Comparison of ENCODE assay signal across 24 cellular contexts in genomic region chr15:89542369-89542768, GRCh38. TPM values are rescaled to one million over a fixed set of nuclear protein-coding genes. Genes with fewer than 3 reads are reported as not detected.
A peak's percentile ranks its signal among the peaks of the same experiment; 100 is the strongest.
DNase-seq lines count a peak whose midpoint lies in the region; ATAC-seq, FAIRE-seq and TF ChIP-seq lines count a peak whose summit lies in the region.
"Had no signal": no experiment of that assay in that cellular context is flagged by ENCODE, and none has a peak within 500 bp of the region (broad histone marks: within the 10 kb centered on the region; RNA-seq: fewer than 3 reads in every experiment).

No MANE protein-coding gene starts in this region.

- H3K9me3 ChIP-seq in K562 (replicated peaks; ENCODE audit: control insufficient read depth, insufficient read depth, low read depth, low read length) (peaks cover 4% of the 10 kb centered on the region; the same call in 1 of the 2 replicates), esophagus (ENCODE audit: control insufficient read depth in 2 of 2, insufficient read depth in 1 of 2, low read depth in 1 of 2, low read length in 1 of 2) (no peaks in the 10 kb centered on the region)
- H3K9me3 ChIP-seq: BE2C had no signal

- no peaks in the 10 kb centered on the region for H3K4me1 Mint-ChIP-seq in effector memory CD8-positive, alpha-beta T cell (ENCODE audit: low read depth in 2 of 2)
- H3K4me1 Mint-ChIP-seq: CD4-positive, CD25-positive, alpha-beta regulatory T cell; CD8-positive, alpha-beta memory T cell had no signal

- H3K9me3 Mint-ChIP-seq in effector memory CD8-positive, alpha-beta T cell = peaks cover 2 to 9% of the 10 kb centered on the region in 2 donors

- H3K27me3 Mint-ChIP-seq in effector memory CD8-positive, alpha-beta T cell = peaks cover 36 to 53% of the 10 kb centered on the region in 2 donors

- DNase-seq in K562 (ENCODE audit: extremely low read depth in 1 of 4, low spot score in 3 of 4) (no peak), iris pigment epithelial cell (ENCODE audit: low read depth) (peak; percentile 7), NK-92 (lab: John Stamatoyannopoulos, UW; ENCODE audit: unreplicated experiment) (no peak)
- DNase-seq in effector memory CD8-positive, alpha-beta T cell = no peak
- DNase-seq: ACHN; BE2C; C1 segment of cervical spinal cord; CD4-positive, CD25-positive, alpha-beta regulatory T cell; CD8-positive, alpha-beta memory T cell; COR-L47; DMS 273 treated with DMSO at 0.1 percent for 48 hours; DMS53; DND-41; EL; GM23248 had no signal

- no peak for FAIRE-seq in K562 (lab: Jason Lieb, UNC)
- FAIRE-seq: A204.1, GM12878, GM19239 had no signal

- no peaks in the 10 kb centered on the region for H3K36me3 ChIP-seq in K562 (ENCODE audit: control insufficient read depth, insufficient read depth, low read length)
- H3K36me3 ChIP-seq in esophagus (ENCODE audit: control insufficient read depth in 2 of 2, insufficient read depth in 2 of 2, low read length in 1 of 2) = no peaks in the 10 kb centered on the region
- H3K36me3 ChIP-seq: BE2C, HAP-1 had no signal

- BruUV-seq in K562 (replicated peaks; lab: Mats Ljungman, UMichigan) = no TSS peak

- TF ChIP-seq RAD21 in K562 (CRISPR knock-in tag; conservative IDR thresholded peaks at IDR 0.05 in 1 of 2, IDR thresholded peaks at IDR 0.05 in 1 of 2) = no peak

- no peaks in the 10 kb centered on the region for H3K36me3 Mint-ChIP-seq in effector memory CD8-positive, alpha-beta T cell (ENCODE audit: insufficient read depth)

- H3K27me3 ChIP-seq in K562 (ENCODE audit: control insufficient read depth in 2 of 2, insufficient read depth in 2 of 2, low read length in 2 of 2) (peaks cover 8 to 12% of the 10 kb centered on the region in 2 experiments; a peak in 4 of 5 replicates), esophagus (ENCODE audit: control insufficient read depth in 1 of 2, insufficient read depth in 2 of 2, low read length in 2 of 2) (no peaks in the 10 kb centered on the region)
- H3K27me3 ChIP-seq: BE2C had no signal

- ATAC-seq in K562 (no peak), HG03469 (IDR thresholded peaks at IDR 0.05; ENCODE audit: unreplicated experiment) (no peak)
- ATAC-seq in effector memory CD8-positive, alpha-beta T cell (replicated peaks) = no peak
- ATAC-seq: GM12878 had no signal

- no peak overlapping the region for H3K9ac ChIP-seq in K562 (ENCODE audit: insufficient read depth in 1 of 2, low read depth in 2 of 2, low read length in 2 of 2)
- H3K9ac ChIP-seq: GM23248 had no signal

- H2AFZ ChIP-seq in K562 (ENCODE audit: low read depth, low read length) = no peak overlapping the region
- H2AFZ ChIP-seq: GM23248 had no signal

- no peaks in the 10 kb centered on the region for H3K79me2 ChIP-seq in K562 (ENCODE audit: control insufficient read depth, insufficient read depth, low read length)

- H3K4me3 Mint-ChIP-seq in effector memory CD8-positive, alpha-beta T cell = no peak overlapping the region
- H3K4me3 Mint-ChIP-seq: CD4-positive, CD25-positive, alpha-beta regulatory T cell; CD8-positive, alpha-beta memory T cell had no signal

- CTCF ChIA-PET in K562 (lab: Yijun Ruan, JAX; ENCODE audit: low intra/inter-chr PET ratio) = no interaction called here

- H3K4me2 ChIP-seq in K562 (ENCODE audit: insufficient read depth, low read length) = no peak overlapping the region

- H3K4me3 ChIP-seq in K562 = no peak overlapping the region
- H3K4me3 ChIP-seq in esophagus (ENCODE audit: low read depth in 1 of 2, low read length in 2 of 2) = no peak overlapping the region
- H3K4me3 ChIP-seq: GM12878, GM23248, HAP-1 had no signal

- H3K27ac ChIP-seq in K562 (ENCODE audit: extremely low read depth, low read depth, low read length) (no peak overlapping the region), esophagus (ENCODE audit: low read depth in 2 of 2, low read length in 1 of 2) (peak overlapping the region; percentile 94 to 97)
- H3K27ac ChIP-seq: GM23248 had no signal

- H3K27ac Mint-ChIP-seq in effector memory CD8-positive, alpha-beta T cell = no peak overlapping the region
- H3K27ac Mint-ChIP-seq: CD4-positive, CD25-positive, alpha-beta regulatory T cell; CD8-positive, alpha-beta memory T cell had no signal

- no peak for TF ChIP-seq CTCF in K562 (IDR thresholded peaks at IDR 0.05 in 2 of 3, conservative IDR thresholded peaks at IDR 0.05 in 1 of 3; ENCODE audit: insufficient read depth in 2 of 3, low read depth in 1 of 3, low read length in 3 of 3)

- POLR2A ChIA-PET in K562 (lab: Yijun Ruan, JAX) = interaction anchor here (0.6 to 1.1 kb wide), 3 partner anchors 18 to 484 kb away, joined by 3 to 4 read pairs (median 3); no protein-coding TSS in a partner anchor

- no peaks in the 10 kb centered on the region for H3K4me1 ChIP-seq in K562 (replicated peaks in 1 of 2; ENCODE audit: control insufficient read depth in 2 of 2, insufficient read depth in 2 of 2, low read length in 2 of 2)
- H3K4me1 ChIP-seq in esophagus (ENCODE audit: control insufficient read depth in 2 of 2, insufficient read depth in 2 of 2, low read length in 1 of 2) = peaks cover 0 to 12% of the 10 kb centered on the region in 2 donors
- H3K4me1 ChIP-seq: BE2C, HAP-1 had no signal

- in situ Hi-C loops in K562 (cut with MboI) = no loop called here

- H4K20me1 ChIP-seq in K562 (replicated peaks; ENCODE audit: control insufficient read depth, insufficient read depth, low read length) = no peaks in the 10 kb centered on the region

- no peak for TF ChIP-seq EP300 in K562 (IDR thresholded peaks at IDR 0.05; ENCODE audit: low read length)

- whole genome bisulfite sequencing in K562 (ENCODE audit: insufficient coverage, low coverage, missing lambda C conversion rate) = 0% methylated on average over 3 of the region's 3 CpGs
- 40 to 48% methylated on average over 3 of the region's 3 CpGs for WGBS in esophagus, 2 donors

- no peak for TF ChIP-seq POLR2A in K562 (conservative IDR thresholded peaks at IDR 0.05)

- H3K9me1 ChIP-seq in K562 (ENCODE audit: control insufficient read depth, insufficient read depth, low read length) = no peaks in the 10 kb centered on the region

- intact Hi-C loops in K562 (cut with micrococcal nuclease) = no loop called here

TF ChIP-seq in K562, 482 proteins besides CTCF, POLR2A, EP300 and RAD21:
- TF ChIP-seq NFXL1 (CRISPR knock-in tag; IDR thresholded peaks at IDR 0.05) (no peak), MEIS2 (IDR thresholded peaks at IDR 0.05; ENCODE audit: partially characterized antibody) (peak; percentile 3), ZNF764 (CRISPR knock-in tag; IDR thresholded peaks at IDR 0.05; ENCODE audit: low read depth) (no peak)

RNA-seq across cellular contexts. Expression of gene TICRR, which starts 32.9 kb away (rescaled TPM):
- total RNA-seq in K562 (2011; cell fraction: chromatin; rRNA removed; ENCODE audit: low replicate concordance) = 76.1 and 83.1 TPM in 2 replicates
- 43.7 and 48.0 TPM in 2 replicates for total RNA-seq in K562 (2011; cell fraction: nucleolus; rRNA removed)
- total RNA-seq in K562 (2011; cell fraction: nucleoplasm; rRNA removed) = 38.6 and 46.9 TPM in 2 replicates
- 13.8 and 14.8 TPM in 2 replicates for total RNA-seq in K562 (2014; rRNA removed)
- total RNA-seq in K562 (2014; rRNA removed; fragmentation: Illumina TruSeq; extraction: Trizol) = 11.4 and 11.8 TPM in 2 replicates
- 11.9 and 12.3 TPM in 2 replicates for total RNA-seq in K562 (2015; rRNA removed; fragmentation: Illumina TruSeq; extraction: Trizol)
- 21.0 and 22.9 TPM in 2 replicates for total RNA-seq in K562 (2021)
- 13.7 and 17.2 TPM in 2 replicates for polyA plus RNA-seq in K562 (2011; rRNA removed)
- 9.4 and 10.6 TPM in 2 replicates for polyA plus RNA-seq in K562 (2011; cell fraction: cytosol; rRNA removed)
- polyA plus RNA-seq in K562 (2011; cell fraction: nucleus; rRNA removed) = 45.6 and 60.9 TPM in 2 replicates
- 12.5 and 13.0 TPM in 2 replicates for polyA plus RNA-seq in K562 (2012)
- polyA plus RNA-seq in K562 (2014; fragmentation: Illumina TruSeq; extraction: Trizol) = 19.2 and 22.0 TPM in 2 replicates
- 1 to 10 TPM in 1 of 2 experiments, under 1 TPM in 1; 0.84 to 1.0 TPM for polyA plus RNA-seq in K562 (2014; fragmentation: Nextera tagmentation; extraction: Ambion mirVana)
- polyA plus RNA-seq in K562 (2014; rRNA removed) = 13.7 and 14.2 TPM in 2 replicates
- 24.1 and 29.5 TPM in 2 replicates for polyA minus RNA-seq in K562 (2011; rRNA and poly(A)+ RNA removed)
- polyA minus RNA-seq in K562 (2011; cell fraction: cytosol; rRNA and poly(A)+ RNA removed) = 14.7 and 15.0 TPM in 2 replicates
- 32.3 and 48.4 TPM in 2 replicates for polyA minus RNA-seq in K562 (2011; cell fraction: nucleus; rRNA and poly(A)+ RNA removed)
- polyA plus RNA-seq in esophagus = 1 to 10 TPM; 4.4 to 6.6 TPM
- polyA plus RNA-seq: CD8-positive, alpha-beta memory T cell had no signal

RNA-seq across cellular contexts. Expression of gene RHCG, which starts 46.0 kb away (rescaled TPM):
- total RNA-seq in K562 (2011; cell fraction: chromatin; rRNA removed; ENCODE audit: low replicate concordance) = not detected in 2 replicates
- total RNA-seq in K562 (2011; cell fraction: nucleolus; rRNA removed) = not detected in 2 replicates
- not detected in 2 replicates for total RNA-seq in K562 (2011; cell fraction: nucleoplasm; rRNA removed)
- total RNA-seq in K562 (2014; rRNA removed) (not detected in 2 replicates), K562 (2014; rRNA removed; fragmentation: Illumina TruSeq; extraction: Trizol) (not detected in 2 replicates), K562 (2015; rRNA removed; fragmentation: Illumina TruSeq; extraction: Trizol) (not detected in 2 replicates), K562 (2021) (not detected in 2 replicates)
- polyA plus RNA-seq in K562 (2011; rRNA removed) (not detected in 2 replicates), K562 (2014; fragmentation: Illumina TruSeq; extraction: Trizol) (not detected in 2 replicates), K562 (2014; fragmentation: Nextera tagmentation; extraction: Ambion mirVana) (not detected), K562 (2014; rRNA removed) (not detected in 2 replicates), esophagus (1,000 to 10,000 TPM; 3,283 to 3,991 TPM)
- polyA plus RNA-seq in K562 (2011; cell fraction: cytosol; rRNA removed) = not detected in 2 replicates
- not detected in 2 replicates for polyA plus RNA-seq in K562 (2011; cell fraction: nucleus; rRNA removed)
- polyA plus RNA-seq in K562 (2012) = not detected in 2 replicates
- not detected in 2 replicates for polyA minus RNA-seq in K562 (2011; rRNA and poly(A)+ RNA removed)
- polyA minus RNA-seq in K562 (2011; cell fraction: cytosol; rRNA and poly(A)+ RNA removed) = not detected in 2 replicates
- polyA minus RNA-seq in K562 (2011; cell fraction: nucleus; rRNA and poly(A)+ RNA removed) = not detected in 2 replicates
- total RNA-seq: CD4-positive, CD25-positive, alpha-beta regulatory T cell; CD8-positive, alpha-beta memory T cell; G401; GM23248; H4; HT-29 had no signal
- polyA plus RNA-seq: CD4-positive, CD25-positive, alpha-beta regulatory T cell; CD8-positive, alpha-beta memory T cell; GM23248 had no signal

Comparison
In these comparisons a context has a peak if more than half of its experiments do, and no peak if none do; other contexts are left out.
1. RNA of gene RHCG, which starts 46.0 kb away (polyA plus RNA-seq): 3,283 to 3,991 TPM in esophagus; not detected in K562; every median in the first group is over 1,000 times any median in the second.